ENCODE assay signal across 8 cellular contexts in genomic region chr15:51738553-51738952, GRCh38. TPM values are rescaled to one million over a fixed set of nuclear protein-coding genes. Genes with fewer than 3 reads are reported as not detected.
DNase-seq lines count a peak whose midpoint lies in the region; ATAC-seq, FAIRE-seq and TF ChIP-seq lines count a peak whose summit lies in the region.
"Had no signal": no experiment of that assay in that cellular context is flagged by ENCODE, and none has a peak within 500 bp of the region (broad histone marks: within the 10 kb centered on the region; RNA-seq: fewer than 3 reads in every experiment).

No MANE protein-coding gene starts in this region.

- H3K27ac Mint-ChIP-seq in GM23338 = no peak overlapping the region
- peak overlapping the region; percentile 93 for H3K27ac Mint-ChIP-seq in activated B cell treated with CpG ODN at 0.5 μM for 24 hours
- H3K27ac Mint-ChIP-seq in glutamatergic neuron (ENCODE audit: unreplicated experiment) = no peak overlapping the region

- DNase-seq in GM23338 (ENCODE audit: low spot score) (no peak), activated B cell treated with CpG ODN at 0.5 μM for 24 hours (no peak), glutamatergic neuron (no peak), smooth muscle cell (lab: John Stamatoyannopoulos, UW; ENCODE audit: unreplicated experiment) (no peak), ureter (ENCODE audit: low spot score) (no peak), HTR-8/SVneo (ENCODE audit: insufficient read length, low spot score) (no peak), NCI-H774 (lab: John Stamatoyannopoulos, UW) (no peak)
- DNase-seq: NCI-H1417 treated with DMSO at 0.1 percent for 48 hours had no signal

- H3K27ac ChIP-seq in GM23338 (ENCODE audit: low read depth) = no peak overlapping the region
- H3K27ac ChIP-seq in smooth muscle cell (ENCODE audit: low read depth) = no peak overlapping the region

- H3K9me3 ChIP-seq in smooth muscle cell (replicated peaks; ENCODE audit: low read depth) = no peaks in the 10 kb centered on the region

- H3K4me3 Mint-ChIP-seq in GM23338 (peak overlapping the region; percentile 65), activated B cell treated with CpG ODN at 0.5 μM for 24 hours (peak overlapping the region; percentile 89), glutamatergic neuron (ENCODE audit: unreplicated experiment) (peak overlapping the region; percentile 82)

- H3K79me2 ChIP-seq in GM23338 (replicated peaks; ENCODE audit: insufficient read depth) (no peaks in the 10 kb centered on the region), smooth muscle cell (ENCODE audit: low read depth) (no peaks in the 10 kb centered on the region)

- H3F3A ChIP-seq in GM23338 (replicated peaks; ENCODE audit: low read depth) = no peaks in the 10 kb centered on the region
- H3F3A ChIP-seq in smooth muscle cell (ENCODE audit: low read depth) = peaks cover 10% of the 10 kb centered on the region

- H3K27me3 Mint-ChIP-seq in GM23338 (ENCODE audit: insufficient read depth, low read depth, poor library complexity) (peaks cover 22% of the 10 kb centered on the region), activated B cell treated with CpG ODN at 0.5 μM for 24 hours (no peaks in the 10 kb centered on the region), glutamatergic neuron (ENCODE audit: unreplicated experiment) (peaks cover 9% of the 10 kb centered on the region)

- H3K36me3 ChIP-seq in GM23338 (ENCODE audit: insufficient read depth) = no peaks in the 10 kb centered on the region
- H3K36me3 ChIP-seq in smooth muscle cell (ENCODE audit: low read depth) = no peaks in the 10 kb centered on the region

- H3K4me2 ChIP-seq in GM23338 (no peak overlapping the region), smooth muscle cell (peak overlapping the region; percentile 92)

- no peak for TF ChIP-seq CTCF in GM23338 (conservative IDR thresholded peaks at IDR 0.05; ENCODE audit: low read depth in 2 of 2)
- no peak for TF ChIP-seq CTCF in activated B cell treated with CpG ODN at 0.5 μM for 24 hours (IDR thresholded peaks at IDR 0.05)
- no peak for TF ChIP-seq CTCF in glutamatergic neuron (IDR thresholded peaks at IDR 0.05; ENCODE audit: partially characterized antibody, unreplicated experiment)
- TF ChIP-seq CTCF in smooth muscle cell (IDR thresholded peaks at IDR 0.05; ENCODE audit: borderline replicate concordance, insufficient read depth, poor library complexity, severe bottlenecking) = no peak

- WGBS in smooth muscle cell (ENCODE audit: low lambda C conversion rate) = 84% methylated on average over 2 of the region's 2 CpGs

- ATAC-seq in GM23338 (no peak), activated B cell treated with CpG ODN at 0.5 μM for 24 hours (ENCODE audit: low read depth) (no peak)

- no peaks in the 10 kb centered on the region for H3K9me2 ChIP-seq in GM23338 (ENCODE audit: insufficient read depth)

- H2AFZ ChIP-seq in GM23338 (no peak overlapping the region), smooth muscle cell (ENCODE audit: low read depth) (no peak overlapping the region)

- FAIRE-seq in HTR-8/SVneo (lab: Jason Lieb, UNC) = no peak

- peaks cover 8% of the 10 kb centered on the region for H3K4me1 ChIP-seq in GM23338 (ENCODE audit: insufficient read depth)
- H3K4me1 ChIP-seq in smooth muscle cell (ENCODE audit: low read depth) = no peaks in the 10 kb centered on the region

- H3K27me3 ChIP-seq in GM23338 (ENCODE audit: insufficient read depth) (peaks cover 42% of the 10 kb centered on the region), smooth muscle cell (ENCODE audit: low read depth) (peaks cover 1% of the 10 kb centered on the region)

- CTCF ChIA-PET in activated B cell treated with CpG ODN at 0.5 μM for 24 hours (lab: Charles Lee) = interaction anchor here (0.6 to 4.3 kb wide), 9 partner anchors 10 to 89 kb away, joined by 3 to 58 read pairs (median 3); no protein-coding TSS in a partner anchor

- H3K4me3 ChIP-seq in GM23338 (0 out of 2 replicates have a peak overlapping the region, but pooled peaks have one; percentile 65), smooth muscle cell (no peak overlapping the region)

- H3K4me1 Mint-ChIP-seq in GM23338 (peaks cover 12% of the 10 kb centered on the region), activated B cell treated with CpG ODN at 0.5 μM for 24 hours (peaks cover 41% of the 10 kb centered on the region), glutamatergic neuron (ENCODE audit: low read depth, unreplicated experiment) (peaks cover 9% of the 10 kb centered on the region)

- intact Hi-C loops in activated B cell treated with CpG ODN at 0.5 μM for 24 hours (cut with micrococcal nuclease) = loop anchor here (5.0 to 10.0 kb wide), 5 partner anchors 89 to 1384 kb away; partner anchors contain the start of genes GABPB1 and TMOD3

- H3K36me3 Mint-ChIP-seq in GM23338 (ENCODE audit: low read depth) (no peaks in the 10 kb centered on the region; the same call in 2 of the 3 replicates), activated B cell treated with CpG ODN at 0.5 μM for 24 hours (ENCODE audit: low read depth) (peaks cover 17% of the 10 kb centered on the region), glutamatergic neuron (ENCODE audit: unreplicated experiment) (no peaks in the 10 kb centered on the region)

- no peak overlapping the region for H3K9ac ChIP-seq in smooth muscle cell (ENCODE audit: low read depth)

- H4K20me1 ChIP-seq in GM23338 (replicated peaks; ENCODE audit: insufficient read depth) (no peaks in the 10 kb centered on the region), smooth muscle cell (ENCODE audit: low read depth) (no peaks in the 10 kb centered on the region)

- POLR2A ChIA-PET in activated B cell treated with CpG ODN at 0.5 μM for 24 hours (lab: Charles Lee) = interaction anchor here (0.6 to 4.1 kb wide), 9 partner anchors 12 to 1388 kb away, joined by 3 to 98 read pairs (median 4); partner anchors contain the start of gene TMOD2

- H3K9me3 Mint-ChIP-seq in GM23338 (no peaks in the 10 kb centered on the region; the same call in 2 of the 3 replicates), activated B cell treated with CpG ODN at 0.5 μM for 24 hours (no peaks in the 10 kb centered on the region), glutamatergic neuron (ENCODE audit: unreplicated experiment) (peaks cover 2% of the 10 kb centered on the region)

TF ChIP-seq in GM23338, 12 proteins besides CTCF, POLR2A, EP300 and RAD21 (continues in another document):
- peak; percentile 55 for TF ChIP-seq REST (IDR thresholded peaks at IDR 0.05; ENCODE audit: unreplicated experiment)

RNA-seq across cellular contexts. Expression of gene LYSMD2, which starts 1.1 kb away (rescaled TPM):
- 5.4 and 7.2 TPM in 2 replicates for total RNA-seq in GM23338 (2014; rRNA removed; shearing (Covaris generic))
- polyA plus RNA-seq in GM23338 (2016; fragmentation: Nextera tagmentation; extraction: Ambion mirVana) (5.1 and 5.9 TPM in 2 replicates), smooth muscle cell (1.1 and 2.6 TPM in 2 replicates)
- total RNA-seq in activated B cell treated with CpG ODN at 0.5 μM for 24 hours (41.8 and 48.6 TPM in 2 replicates), glutamatergic neuron (ENCODE audit: unreplicated experiment) (0.78 TPM), smooth muscle cell (2.7 and 3.6 TPM in 2 replicates), ureter (13.1 TPM)

RNA-seq across cellular contexts. Expression of gene TMOD2, which starts 12.8 kb away (rescaled TPM):
- 5.9 and 7.4 TPM in 2 replicates for total RNA-seq in GM23338 (2014; rRNA removed; shearing (Covaris generic))
- 2.8 and 3.0 TPM in 2 replicates for polyA plus RNA-seq in GM23338 (2016; fragmentation: Nextera tagmentation; extraction: Ambion mirVana)
- 11.3 and 14.6 TPM in 2 replicates for total RNA-seq in activated B cell treated with CpG ODN at 0.5 μM for 24 hours
- 75.0 TPM for total RNA-seq in glutamatergic neuron (ENCODE audit: unreplicated experiment)
- 4.2 and 7.8 TPM in 2 replicates for total RNA-seq in smooth muscle cell
- polyA plus RNA-seq in smooth muscle cell = 1.5 and 1.7 TPM in 2 replicates
- total RNA-seq in ureter = 9.2 TPM

RNA-seq across cellular contexts. Expression of gene SCG3, which starts 57.2 kb away (rescaled TPM):
- total RNA-seq in GM23338 (2014; rRNA removed; shearing (Covaris generic)) = 44.2 and 46.2 TPM in 2 replicates
- polyA plus RNA-seq in GM23338 (2016; fragmentation: Nextera tagmentation; extraction: Ambion mirVana) = 83.9 and 99.5 TPM in 2 replicates
- not detected in 2 replicates for total RNA-seq in activated B cell treated with CpG ODN at 0.5 μM for 24 hours
- total RNA-seq in glutamatergic neuron (ENCODE audit: unreplicated experiment) = 219 TPM
- not detected in 2 replicates for total RNA-seq in smooth muscle cell
- polyA plus RNA-seq in smooth muscle cell = not detected in 2 replicates
- 0.18 TPM for total RNA-seq in ureter

Comparison
In these comparisons a context has a peak if more than half of its experiments do, and no peak if none do; other contexts are left out.
1. RNA of gene SCG3, which starts 57.2 kb away (total RNA-seq): 219 TPM in glutamatergic neuron (single experiment) and 44.2 to 46.2 TPM in GM23338; 0.18 TPM in ureter (single experiment), not detected in activated B cell treated with CpG ODN at 0.5 μM for 24 hours and not detected in smooth muscle cell; every median in the first group is over 10 times any median in the second.
2. Peak in every context shown above with its lines, with median percentiles within 50 percentile points of each other: H3K4me3 Mint-ChIP-seq.